ENCODE assay signal across 8 cellular contexts in genomic region chr1:145093517-145094149, GRCh38. TPM values are rescaled to one million over a fixed set of nuclear protein-coding genes. Genes with fewer than 3 reads are reported as not detected.
DNase-seq lines count a peak whose midpoint lies in the region; ATAC-seq and TF ChIP-seq lines count a peak whose summit lies in the region.
"Not testable (repeated sequence)": the region's sequence is repeated elsewhere in the genome, so short reads cannot be mapped to it uniquely, and the experiment has no call there.

No MANE protein-coding gene starts in this region.

- not testable (repeated sequence) for H3K27me3 ChIP-seq in iPS-15b (ENCODE audit: control insufficient read depth, insufficient read depth, low read length)

- H3K4me3 Mint-ChIP-seq in activated T-helper 17 cell treated with anti-CD3 and anti-CD28 coated beads, Interleukin-2, amount 50 U/mL, for 72 hours = peak overlapping the region; percentile 80
- peak overlapping the region; percentile 91 for H3K4me3 Mint-ChIP-seq in natural killer cell

- not testable (repeated sequence) for H3K9me3 ChIP-seq in HEK293 (ENCODE audit: control insufficient read depth, insufficient read depth, low read depth, low read length); iPS-15b (ENCODE audit: control insufficient read depth, insufficient read depth, low read length)

- not testable (repeated sequence) for ATAC-seq in activated T-helper 17 cell treated with anti-CD3 and anti-CD28 coated beads, Interleukin-2, amount 50 U/mL, for 72 hours (replicated peaks); natural killer cell

- CTCF ChIA-PET in HEK293 (lab: Yijun Ruan, JAX) = not testable (repeated sequence)

- intact Hi-C loops in natural killer cell (cut with micrococcal nuclease) = not testable (repeated sequence)

- peak overlapping the region; percentile 74 for H3K27ac Mint-ChIP-seq in activated T-helper 17 cell treated with anti-CD3 and anti-CD28 coated beads, Interleukin-2, amount 50 U/mL, for 72 hours
- peak overlapping the region in 1 of 2 donors; percentile 68 for H3K27ac Mint-ChIP-seq in natural killer cell

- H3K9ac ChIP-seq in iPS-15b (ENCODE audit: low read depth, low read length) = not testable (repeated sequence)

- DNase-seq in AG09309 (ENCODE audit: low read depth); natural killer cell: not testable (repeated sequence)
- DNase-seq in SK-N-DZ (ENCODE audit: low spot score) = peak; percentile 3
- DNase-seq in ecto neural progenitor cell (ENCODE audit: low spot score) = peak; percentile 58
- peak; percentile 8 for DNase-seq in stimulated activated CD4-positive, alpha-beta T cell treated with anti-CD3 and anti-CD28 coated beads, Interleukin-4, amount 100 ng/mL, for 1 hour

- TF ChIP-seq CTCF in AG09309 (IDR thresholded peaks at IDR 0.05; ENCODE audit: control insufficient read depth, insufficient read depth, low read depth, low read length, missing control alignments); HEK293 (tag by site-specific recombination; IDR thresholded peaks at IDR 0.05); natural killer cell (IDR thresholded peaks at IDR 0.05): not testable (repeated sequence)

- not testable (repeated sequence) for H3K9me3 Mint-ChIP-seq in activated T-helper 17 cell treated with anti-CD3 and anti-CD28 coated beads, Interleukin-2, amount 50 U/mL, for 72 hours; natural killer cell

- not testable (repeated sequence) for H3K4me1 ChIP-seq in HEK293 (ENCODE audit: control insufficient read depth, insufficient read depth, low read length); iPS-15b (ENCODE audit: control insufficient read depth, insufficient read depth, low read length)

- POLR2A ChIA-PET in HEK293 (lab: Yijun Ruan, JAX) = not testable (repeated sequence)

- H3K4me3 ChIP-seq in AG09309 (ENCODE audit: control insufficient read depth, low read depth, low read length) (peak overlapping the region; percentile 37), HEK293 (ENCODE audit: low read depth, low read length) (peak overlapping the region; percentile 36), iPS-15b (ENCODE audit: low read depth, low read length) (peak overlapping the region; percentile 26)

- not testable (repeated sequence) for H3K4me1 Mint-ChIP-seq in activated T-helper 17 cell treated with anti-CD3 and anti-CD28 coated beads, Interleukin-2, amount 50 U/mL, for 72 hours; natural killer cell

- H3K36me3 ChIP-seq in HEK293 (ENCODE audit: control insufficient read depth in 2 of 2, insufficient read depth in 1 of 2, low read length in 2 of 2); iPS-15b (ENCODE audit: control insufficient read depth, insufficient read depth, low read length): not testable (repeated sequence)

- not testable (repeated sequence) for H3K36me3 Mint-ChIP-seq in activated T-helper 17 cell treated with anti-CD3 and anti-CD28 coated beads, Interleukin-2, amount 50 U/mL, for 72 hours (ENCODE audit: low read depth); natural killer cell

- not testable (repeated sequence) for H3K27ac ChIP-seq in HEK293 (ENCODE audit: extremely low read depth, low read depth, low read length)

- not testable (repeated sequence) for H3K27me3 Mint-ChIP-seq in activated T-helper 17 cell treated with anti-CD3 and anti-CD28 coated beads, Interleukin-2, amount 50 U/mL, for 72 hours; natural killer cell (ENCODE audit: low read depth in 2 of 2)

TF ChIP-seq in HEK293, 187 proteins besides CTCF, POLR2A, EP300 and RAD21:
- 0 out of 2 replicates have a peak, but pooled peaks have one; percentile 14 for TF ChIP-seq ZNF398 (tag by site-specific recombination; IDR thresholded peaks at IDR 0.05)
- peak; percentile 25; the same call in 1 of the 2 replicates for TF ChIP-seq GLIS2 (tag by site-specific recombination; IDR thresholded peaks at IDR 0.05)
- TF ChIP-seq ZBTB8A (tag by site-specific recombination; IDR thresholded peaks at IDR 0.05) = 0 out of 2 replicates have a peak, but pooled peaks have one; percentile 23
- TF ChIP-seq IKZF3 (tag by site-specific recombination; IDR thresholded peaks at IDR 0.05) = peak; percentile 57; the same call in 1 of the 2 replicates
- peak; percentile 36; the same call in 1 of the 2 replicates for TF ChIP-seq PATZ1 (tag by site-specific recombination; IDR thresholded peaks at IDR 0.05)
- TF ChIP-seq ZNF341 (tag by site-specific recombination; IDR thresholded peaks at IDR 0.05; ENCODE audit: low read depth) = peak; percentile 45; the same call in 1 of the 2 replicates
- TF ChIP-seq SP2 (tag by site-specific recombination; IDR thresholded peaks at IDR 0.05) = peak; percentile 39; the same call in 1 of the 2 replicates
- TF ChIP-seq ZBTB26 (tag by site-specific recombination; optimal IDR thresholded peaks at IDR 0.05) = peak; percentile 35
- TF ChIP-seq KLF9 (tag by site-specific recombination; IDR thresholded peaks at IDR 0.05; ENCODE audit: low read depth) = peak; percentile 59
- TF ChIP-seq ZSCAN30 (tag by site-specific recombination; IDR thresholded peaks at IDR 0.05) = peak; percentile 21; the same call in 1 of the 2 replicates

RNA-seq across cellular contexts. Expression of gene SRGAP2B, which starts 1.5 kb away (rescaled TPM):
- polyA plus RNA-seq in SK-N-DZ (2014; cell fraction: cytosol; rRNA removed) = 11.7 and 22.6 TPM in 2 replicates
- polyA plus RNA-seq in SK-N-DZ (2014; cell fraction: nucleus; rRNA removed) = 13.7 and 16.0 TPM in 2 replicates
- 10 to 100 TPM; 24.1 to 24.4 TPM for total RNA-seq in activated T-helper 17 cell treated with anti-CD3 and anti-CD28 coated beads, Interleukin-2, amount 50 U/mL, for 72 hours
- 10 to 100 TPM; 11.9 to 21.3 (median 18.2) TPM for total RNA-seq in natural killer cell

RNA-seq across cellular contexts. Expression of gene FAM72D, which starts 2.1 kb away (rescaled TPM):
- polyA plus RNA-seq in SK-N-DZ (2014; cell fraction: cytosol; rRNA removed) = 14.1 and 17.3 TPM in 2 replicates
- polyA plus RNA-seq in SK-N-DZ (2014; cell fraction: nucleus; rRNA removed) = 10.7 and 10.9 TPM in 2 replicates
- 10 to 100 TPM; 11.0 to 14.7 TPM for total RNA-seq in activated T-helper 17 cell treated with anti-CD3 and anti-CD28 coated beads, Interleukin-2, amount 50 U/mL, for 72 hours
- total RNA-seq in natural killer cell = under 1 TPM in 1 of 3 donors, not detected in 2; 0.39 TPM

Comparison
In these comparisons a context has a peak if more than half of its experiments do, and no peak if none do; other contexts are left out.
1. RNA of gene FAM72D, which starts 2.1 kb away (total RNA-seq): 11.0 to 14.7 TPM in activated T-helper 17 cell treated with anti-CD3 and anti-CD28 coated beads, Interleukin-2, amount 50 U/mL, for 72 hours; 0.39 TPM in natural killer cell; every median in the first group is over 4 times any median in the second.
2. Peak in every context shown above with its lines, with median percentiles within 50 percentile points of each other: H3K4me3 ChIP-seq.